Comparison of ENCODE assay signal across 18 cellular contexts in the genomic region with DNA sequence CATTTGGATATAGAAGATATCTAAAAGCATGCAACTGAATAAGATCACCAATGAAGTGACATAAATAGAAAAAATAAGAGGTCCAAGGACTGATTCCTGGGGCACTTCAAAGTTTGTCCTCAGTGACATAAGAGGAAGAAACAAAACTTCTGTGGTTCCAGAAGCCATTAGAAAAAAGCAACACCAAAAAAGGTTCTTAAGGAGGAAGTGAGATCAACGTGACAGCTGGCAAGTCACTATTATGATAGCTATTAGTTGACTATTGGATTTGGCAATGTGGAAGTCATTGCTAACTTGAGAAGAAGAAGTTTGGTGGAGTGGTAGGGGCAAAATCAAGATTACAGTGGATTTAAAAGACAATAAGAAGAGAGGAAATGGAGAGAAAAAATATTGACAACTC.
"Had no signal": no experiment of that assay in that cellular context is flagged by ENCODE, and none has a peak within 500 bp of the region (broad histone marks: within the 10 kb centered on the region; RNA-seq: fewer than 3 reads in every experiment).

No MANE protein-coding gene starts in this region.

- H3K9me3 ChIP-seq: right atrium auricular region, tibial nerve, uterus had no signal

- H3K4me3 ChIP-seq: dorsolateral prefrontal cortex, heart left ventricle, right atrium auricular region, tibial nerve, uterus had no signal

- DNase-seq: activated CD4-positive, alpha-beta memory T cell treated with anti-CD3 and anti-CD28 coated beads, Interleukin-2, amount 10 ng/mL, durations not matched to agents 7 days and 5 days; activated CD4-positive, alpha-beta T cell treated with anti-CD3 and anti-CD28 coated beads for 36 hours; activated effector memory CD4-positive, alpha-beta T cell treated with Interleukin-2 at 50 U/mL for 16 hours; activated naive CD4-positive, alpha-beta T cell treated with anti-CD3 and anti-CD28 coated beads, Interleukin-2, amount 50 U/mL, for 16 hours; activated T-cell treated with anti-CD3 and anti-CD28 coated beads, Interleukin-2, amount 50 U/mL, for 4 hours; dorsolateral prefrontal cortex; endodermal cell; heart left ventricle; immature natural killer cell; occipital lobe; stimulated activated CD4-positive, alpha-beta T cell treated with anti-CD3 and anti-CD28 coated beads, Interleukin-4, amount 100 ng/mL, for 1 hour; stimulated activated naive CD4-positive, alpha-beta T cell treated with Interleukin-2 at 50 U/mL for 16 hours; uterus; WERI-Rb-1 had no signal

- ATAC-seq: activated CD4-positive, alpha-beta T cell treated with anti-CD3 and anti-CD28 coated beads for 36 hours; activated T-cell treated with anti-CD3 and anti-CD28 coated beads, Interleukin-2, amount 50 U/mL, for 4 hours; heart left ventricle had no signal

- H3K4me3 Mint-ChIP-seq: activated CD4-positive, alpha-beta memory T cell treated with anti-CD3 and anti-CD28 coated beads, Interleukin-2, amount 10 ng/mL, durations not matched to agents 7 days and 5 days; activated CD4-positive, alpha-beta T cell treated with anti-CD3 and anti-CD28 coated beads for 36 hours; activated T-cell treated with anti-CD3 and anti-CD28 coated beads, Interleukin-2, amount 50 U/mL, for 4 hours; endodermal cell; immature natural killer cell; nephron had no signal

- H3K27ac ChIP-seq: dorsolateral prefrontal cortex, heart left ventricle, right atrium auricular region, tibial nerve, uterus, WERI-Rb-1 had no signal

- H3K27me3 Mint-ChIP-seq: activated CD4-positive, alpha-beta memory T cell treated with anti-CD3 and anti-CD28 coated beads, Interleukin-2, amount 10 ng/mL, durations not matched to agents 7 days and 5 days; activated CD4-positive, alpha-beta T cell treated with anti-CD3 and anti-CD28 coated beads for 36 hours; progenitor cell of endocrine pancreas had no signal

- H3K4me1 ChIP-seq: heart left ventricle, right atrium auricular region, tibial nerve, uterus had no signal

- H3K36me3 ChIP-seq: heart left ventricle, right atrium auricular region, tibial nerve, uterus, WERI-Rb-1 had no signal

- H3K4me1 Mint-ChIP-seq: activated CD4-positive, alpha-beta memory T cell treated with anti-CD3 and anti-CD28 coated beads, Interleukin-2, amount 10 ng/mL, durations not matched to agents 7 days and 5 days; activated CD4-positive, alpha-beta T cell treated with anti-CD3 and anti-CD28 coated beads for 36 hours; endodermal cell; immature natural killer cell; nephron had no signal

- H3K27ac Mint-ChIP-seq: activated CD4-positive, alpha-beta memory T cell treated with anti-CD3 and anti-CD28 coated beads, Interleukin-2, amount 10 ng/mL, durations not matched to agents 7 days and 5 days; activated CD4-positive, alpha-beta T cell treated with anti-CD3 and anti-CD28 coated beads for 36 hours; endodermal cell; nephron; progenitor cell of endocrine pancreas had no signal

- H3K27me3 ChIP-seq: dorsolateral prefrontal cortex, heart left ventricle, right atrium auricular region, tibial nerve, uterus had no signal

- H3K36me3 Mint-ChIP-seq: immature natural killer cell had no signal

- H3K9me3 Mint-ChIP-seq: activated CD4-positive, alpha-beta memory T cell treated with anti-CD3 and anti-CD28 coated beads, Interleukin-2, amount 10 ng/mL, durations not matched to agents 7 days and 5 days had no signal
